ENCODE assay signal across 23 cellular contexts in the genomic region with DNA sequence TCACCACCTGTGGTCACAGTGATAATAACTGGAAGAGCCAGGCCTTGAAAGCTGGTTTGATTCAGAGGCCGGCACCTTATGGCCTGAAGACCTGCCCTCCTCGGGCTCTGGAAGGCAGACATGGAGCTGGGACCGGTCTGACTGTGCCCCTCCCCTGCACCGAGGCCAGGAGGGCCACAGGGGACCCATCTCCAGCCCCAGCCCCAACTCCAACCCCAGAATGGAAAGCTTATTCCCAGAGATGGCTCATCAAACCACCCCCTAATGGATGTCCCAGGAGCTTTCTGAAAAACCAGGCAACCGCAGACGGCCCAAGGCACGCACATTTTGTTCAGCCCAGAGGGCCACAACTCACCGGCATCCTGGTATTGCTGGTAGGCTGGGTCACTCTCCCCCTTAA.
"Had no signal": no experiment of that assay in that cellular context is flagged by ENCODE, and none has a peak within 500 bp of the region (broad histone marks: within the 10 kb centered on the region; RNA-seq: fewer than 3 reads in every experiment).

No MANE protein-coding gene starts in this region.

- H3K9me3 Mint-ChIP-seq: activated naive CD8-positive, alpha-beta T cell treated with anti-CD3 and anti-CD28 coated beads, Interleukin-2, amount 10 ng/mL, durations not matched to agents 7 days and 5 days; natural killer cell treated with Interleukin-12 subunit alpha and Interleukin-12 subunit beta and Interleukin-15 and Interleukin-18, amount 100 ng/mL, for 72 hours; T-cell; T-helper 2 cell treated with Interferon-gamma antibody and Interleukin-4, amounts not matched to agents 5 μg/mL and 100 μg/mL, for 36 hours had no signal

- H3K27me3 ChIP-seq: spleen, testis, transverse colon had no signal

- ATAC-seq: activated CD4-positive, alpha-beta T cell treated with anti-CD3 and anti-CD28 coated beads for 36 hours; activated CD8-positive, alpha-beta memory T cell treated with anti-CD3 and anti-CD28 coated beads, Interleukin-2, amount 10 ng/mL, durations not matched to agents 7 days and 5 days; activated CD8-positive, alpha-beta T cell treated with anti-CD3 and anti-CD28 coated beads, Interleukin-2, amount 10 ng/mL, durations not matched to agents 7 days and 5 days; left ventricle myocardium superior; mucosa of descending colon; natural killer cell treated with Interleukin-12 subunit alpha and Interleukin-12 subunit beta and Interleukin-15 and Interleukin-18, amount 100 ng/mL, for 72 hours; right cardiac atrium; T-cell had no signal

- H3K4me1 ChIP-seq: testis, transverse colon had no signal

- H3K4me3 ChIP-seq: mucosa of descending colon, spleen, testis, transverse colon had no signal

- H3K27me3 Mint-ChIP-seq: activated CD4-positive, alpha-beta T cell treated with anti-CD3 and anti-CD28 coated beads for 36 hours; activated CD8-positive, alpha-beta memory T cell treated with anti-CD3 and anti-CD28 coated beads, Interleukin-2, amount 10 ng/mL, durations not matched to agents 7 days and 5 days; activated naive CD8-positive, alpha-beta T cell treated with anti-CD3 and anti-CD28 coated beads, Interleukin-2, amount 10 ng/mL, durations not matched to agents 7 days and 5 days; natural killer cell treated with Interleukin-12 subunit alpha and Interleukin-12 subunit beta and Interleukin-15 and Interleukin-18, amount 100 ng/mL, for 72 hours; T-cell had no signal

- DNase-seq: activated CD4-positive, alpha-beta T cell treated with anti-CD3 and anti-CD28 coated beads for 36 hours; activated CD4-positive, CD25-positive, alpha-beta regulatory T cell; activated CD8-positive, alpha-beta memory T cell treated with anti-CD3 and anti-CD28 coated beads, Interleukin-2, amount 10 ng/mL, durations not matched to agents 7 days and 5 days; activated CD8-positive, alpha-beta T cell treated with anti-CD3 and anti-CD28 coated beads, Interleukin-2, amount 10 ng/mL, durations not matched to agents 7 days and 5 days; activated gamma-delta T cell treated with Interleukin-2 at 50 U/mL for 16 hours; activated naive CD8-positive, alpha-beta T cell treated with anti-CD3 and anti-CD28 coated beads, Interleukin-2, amount 10 ng/mL, durations not matched to agents 7 days and 5 days; amniotic stem cell; caudate nucleus; dermis blood vessel endothelial cell; effector CD4-positive, alpha-beta T cell; islet precursor cell; left ventricle myocardium superior; mucosa of descending colon; right cardiac atrium; spleen; stimulated activated naive CD4-positive, alpha-beta T cell treated with Interleukin-2 at 50 U/mL for 16 hours; T-cell; testis; transverse colon had no signal

- H3K27ac ChIP-seq: spleen, testis, transverse colon had no signal

- H3K4me3 Mint-ChIP-seq: activated CD4-positive, alpha-beta T cell treated with anti-CD3 and anti-CD28 coated beads for 36 hours; activated CD8-positive, alpha-beta memory T cell treated with anti-CD3 and anti-CD28 coated beads, Interleukin-2, amount 10 ng/mL, durations not matched to agents 7 days and 5 days; activated CD8-positive, alpha-beta T cell treated with anti-CD3 and anti-CD28 coated beads, Interleukin-2, amount 10 ng/mL, durations not matched to agents 7 days and 5 days; activated naive CD8-positive, alpha-beta T cell treated with anti-CD3 and anti-CD28 coated beads, Interleukin-2, amount 10 ng/mL, durations not matched to agents 7 days and 5 days; natural killer cell treated with Interleukin-12 subunit alpha and Interleukin-12 subunit beta and Interleukin-15 and Interleukin-18, amount 100 ng/mL, for 72 hours; T-cell; T-helper 2 cell treated with Interferon-gamma antibody and Interleukin-4, amounts not matched to agents 5 μg/mL and 100 μg/mL, for 36 hours had no signal

- FAIRE-seq: astrocyte, frontal cortex had no signal

- H3K27ac Mint-ChIP-seq: activated CD4-positive, alpha-beta T cell treated with anti-CD3 and anti-CD28 coated beads for 36 hours; activated CD8-positive, alpha-beta memory T cell treated with anti-CD3 and anti-CD28 coated beads, Interleukin-2, amount 10 ng/mL, durations not matched to agents 7 days and 5 days; activated CD8-positive, alpha-beta T cell treated with anti-CD3 and anti-CD28 coated beads, Interleukin-2, amount 10 ng/mL, durations not matched to agents 7 days and 5 days; activated naive CD8-positive, alpha-beta T cell treated with anti-CD3 and anti-CD28 coated beads, Interleukin-2, amount 10 ng/mL, durations not matched to agents 7 days and 5 days; natural killer cell treated with Interleukin-12 subunit alpha and Interleukin-12 subunit beta and Interleukin-15 and Interleukin-18, amount 100 ng/mL, for 72 hours; T-cell; T-helper 2 cell treated with Interferon-gamma antibody and Interleukin-4, amounts not matched to agents 5 μg/mL and 100 μg/mL, for 36 hours had no signal

- H3K9me3 ChIP-seq: mucosa of descending colon, spleen, testis, transverse colon had no signal
